Comparison of ENCODE assay signal across 10 cellular contexts in genomic region chr14:81435048-81435577, GRCh38. TPM values are rescaled to one million over a fixed set of nuclear protein-coding genes. Genes with fewer than 3 reads are reported as not detected.
DNase-seq lines count a peak whose midpoint lies in the region; ATAC-seq, FAIRE-seq and TF ChIP-seq lines count a peak whose summit lies in the region.
"Had no signal": no experiment of that assay in that cellular context is flagged by ENCODE, and none has a peak within 500 bp of the region (broad histone marks: within the 10 kb centered on the region; RNA-seq: fewer than 3 reads in every experiment).

No MANE protein-coding gene starts in this region.

- H3K36me3 Mint-ChIP-seq in activated T-helper 17 cell treated with anti-CD3 and anti-CD28 coated beads, Interleukin-2, amount 50 U/mL, for 72 hours (ENCODE audit: low read depth) = no peaks in the 10 kb centered on the region

- peak overlapping the region; percentile 61 for H2AFZ ChIP-seq in keratinocyte (ENCODE audit: control insufficient read depth, low read length)

- FAIRE-seq in keratinocyte (lab: Jason Lieb, UNC) = peak; percentile 79
- FAIRE-seq: GM19239 had no signal

- peak overlapping the region; percentile 72 for H3K27ac ChIP-seq in keratinocyte (ENCODE audit: control insufficient read depth, insufficient read depth, low read length)
- peak overlapping the region in 7 of 8 donors; percentile 55 to 83 (median 76) for H3K27ac ChIP-seq in spleen

- peaks cover 17% of the 10 kb centered on the region for H3K79me2 ChIP-seq in keratinocyte (ENCODE audit: control insufficient read depth, insufficient read depth, low read length)

- no peaks in the 10 kb centered on the region for H3K9me3 Mint-ChIP-seq in activated T-helper 17 cell treated with anti-CD3 and anti-CD28 coated beads, Interleukin-2, amount 50 U/mL, for 72 hours

- peaks cover 28% of the 10 kb centered on the region for H3K4me1 ChIP-seq in keratinocyte (ENCODE audit: control insufficient read depth, extremely low read depth, insufficient read depth, low read length)
- H3K4me1 ChIP-seq in spleen = peaks cover 0 to 68% (median 33%) of the 10 kb centered on the region in 6 donors

- H3K27ac Mint-ChIP-seq in activated T-helper 17 cell treated with anti-CD3 and anti-CD28 coated beads, Interleukin-2, amount 50 U/mL, for 72 hours = no peak overlapping the region

- intact Hi-C loops in spleen (cut with DNase I; ENCODE audit: low total_unique reads) = no loop called here

- ATAC-seq in activated T-helper 17 cell treated with anti-CD3 and anti-CD28 coated beads, Interleukin-2, amount 50 U/mL, for 72 hours (replicated peaks) = no peak
- ATAC-seq in HG03439 (IDR thresholded peaks at IDR 0.05; ENCODE audit: unreplicated experiment) (no peak), GM18861 (IDR thresholded peaks at IDR 0.05; ENCODE audit: unreplicated experiment) (no peak)

- H3K27me3 ChIP-seq in keratinocyte (ENCODE audit: control insufficient read depth, extremely low read depth, insufficient read depth, low read length) = peaks cover 4% of the 10 kb centered on the region
- peaks cover 0 to 77% (median 26%) of the 10 kb centered on the region in 7 donors for H3K27me3 ChIP-seq in spleen (replicated peaks in 1 of 7)
- H3K27me3 ChIP-seq in MG63 = peaks cover 21% of the 10 kb centered on the region

- TF ChIP-seq CTCF in keratinocyte (optimal IDR thresholded peaks at IDR 0.05 in 1 of 3, IDR thresholded peaks at IDR 0.05 in 1 of 3, conservative IDR thresholded peaks at IDR 0.05 in 1 of 3; ENCODE audit: extremely low read depth in 1 of 3, insufficient read depth in 2 of 3, low read length in 3 of 3) (no peak), spleen (IDR thresholded peaks at IDR 0.05 in 8 of 11, conservative IDR thresholded peaks at IDR 0.05 in 3 of 11) (no peak)

- H3K9me1 ChIP-seq in keratinocyte (ENCODE audit: control insufficient read depth, extremely low read depth, insufficient read depth, low read length) = peaks cover 5% of the 10 kb centered on the region

- H4K20me1 ChIP-seq in keratinocyte (ENCODE audit: control insufficient read depth, extremely low read depth, insufficient read depth, low read length) = peaks cover 2% of the 10 kb centered on the region

- dilution Hi-C loops in keratinocyte (cut with MboI; ENCODE audit: extremely low pct_ligation_motif_present, low sequenced_read_pairs) = no loop called here

- 10 to 16% (median 14%) methylated on average over 14 of the region's 14 CpGs for WGBS in spleen, 5 donors

- H3K4me1 Mint-ChIP-seq in activated T-helper 17 cell treated with anti-CD3 and anti-CD28 coated beads, Interleukin-2, amount 50 U/mL, for 72 hours = peaks cover 12% of the 10 kb centered on the region

- H3K9me3 ChIP-seq in keratinocyte (ENCODE audit: control insufficient read depth, low read depth, low read length) (no peaks in the 10 kb centered on the region), spleen (no peaks in the 10 kb centered on the region), MG63 (no peaks in the 10 kb centered on the region)

- peaks cover 63% of the 10 kb centered on the region for H3K27me3 Mint-ChIP-seq in activated T-helper 17 cell treated with anti-CD3 and anti-CD28 coated beads, Interleukin-2, amount 50 U/mL, for 72 hours

- H3K36me3 ChIP-seq in keratinocyte (ENCODE audit: control insufficient read depth in 2 of 2, extremely low read depth in 1 of 2, insufficient read depth in 2 of 2, low read length in 2 of 2) = no peaks in the 10 kb centered on the region
- H3K36me3 ChIP-seq in spleen = no peaks in the 10 kb centered on the region
- no peaks in the 10 kb centered on the region for H3K36me3 ChIP-seq in MG63

- peak overlapping the region; percentile 80 for H3K4me3 Mint-ChIP-seq in activated T-helper 17 cell treated with anti-CD3 and anti-CD28 coated beads, Interleukin-2, amount 50 U/mL, for 72 hours

- H3K4me2 ChIP-seq in keratinocyte (ENCODE audit: control insufficient read depth, extremely low read depth, insufficient read depth, low read depth, low read length) = peak overlapping the region; percentile 89

- peak overlapping the region; percentile 61 to 74 (median 64) for H3K4me3 ChIP-seq in keratinocyte (ENCODE audit: control insufficient read depth in 2 of 3, extremely low read depth in 1 of 3, insufficient read depth in 2 of 3, low read depth in 1 of 3, low read length in 3 of 3)
- H3K4me3 ChIP-seq in spleen = peak overlapping the region; percentile 51 to 89 (median 64)
- no peak overlapping the region for H3K4me3 ChIP-seq in MG63

- peak; percentile 58 for DNase-seq in DMS53 treated with DMSO at 0.1 percent for 48 hours (lab: John Stamatoyannopoulos, UW; ENCODE audit: unreplicated experiment)
- DNase-seq in DMS53 (lab: John Stamatoyannopoulos, UW) = no peak
- DNase-seq in keratinocyte (ENCODE audit: low read depth, low spot score) = no peak
- DNase-seq in spleen = no peak
- no peak for DNase-seq in MG63
- DNase-seq: NCI-H1048 had no signal

- H3K9ac ChIP-seq in keratinocyte (ENCODE audit: control insufficient read depth, extremely low read depth, insufficient read depth, low read length) = peak overlapping the region; percentile 81

- TF ChIP-seq POLR2A in spleen (IDR thresholded peaks at IDR 0.05) = no peak

RNA-seq across cellular contexts. Expression of gene STON2, which starts 35.0 kb away (rescaled TPM):
- 1 to 10 TPM in 1 of 2 donors, under 1 TPM in 1; 0.64 to 1.5 TPM for total RNA-seq in activated T-helper 17 cell treated with anti-CD3 and anti-CD28 coated beads, Interleukin-2, amount 50 U/mL, for 72 hours
- polyA plus RNA-seq in keratinocyte = 82.3 to 103 TPM (median 103 TPM) in 3 replicates
- 12.9 TPM for polyA plus RNA-seq in keratinocyte (2011; ENCODE audit: low read depth)
- polyA plus RNA-seq in keratinocyte (2011; cell fraction: cytosol; rRNA removed) = 48.4 and 74.3 TPM in 2 replicates
- 118 and 122 TPM in 2 replicates for polyA plus RNA-seq in keratinocyte (2011; cell fraction: nucleus; rRNA removed)
- polyA plus RNA-seq in keratinocyte (2012; ENCODE audit: low replicate concordance) = 25.6 and 53.0 TPM in 2 replicates
- 265 to 559 TPM (median 447 TPM) in 3 replicates for polyA minus RNA-seq in keratinocyte
- 273 TPM for polyA minus RNA-seq in keratinocyte (2011; cell fraction: cytosol; rRNA and poly(A)+ RNA removed)
- 304 and 525 TPM in 2 replicates for polyA minus RNA-seq in keratinocyte (2011; cell fraction: nucleus; rRNA and poly(A)+ RNA removed)
- 100 to 1,000 TPM in 6 of 7 donors, 10 to 100 TPM in 1; 84.6 to 236 (median 190) TPM for total RNA-seq in spleen
- polyA plus RNA-seq in spleen = 10 to 100 TPM in 1 of 3 donors, 1 to 10 TPM in 2; 3.5 to 13.0 (median 4.7) TPM
- total RNA-seq in MG63 (2014; rRNA removed; shearing (Covaris generic); ENCODE audit: low replicate concordance) = not detected in 2 replicates

Comparison
In these comparisons a context has a peak if more than half of its experiments do, and no peak if none do; other contexts are left out.
1. RNA of gene STON2, which starts 35.0 kb away (total RNA-seq): 84.6 to 236 TPM in spleen; 0.64 to 1.5 TPM in activated T-helper 17 cell treated with anti-CD3 and anti-CD28 coated beads, Interleukin-2, amount 50 U/mL, for 72 hours and not detected in MG63; every median in the first group is over 10 times any median in the second.